ENCODE assay signal across 22 cellular contexts in genomic region chr15:29130461-29130860, GRCh38.
"Had no signal": no experiment of that assay in that cellular context is flagged by ENCODE, and none has a peak within 500 bp of the region (broad histone marks: within the 10 kb centered on the region; RNA-seq: fewer than 3 reads in every experiment).

No MANE protein-coding gene starts in this region.

- H3K27me3 ChIP-seq: right atrium auricular region, sigmoid colon, testis had no signal

- H3K9me3 ChIP-seq: esophagus squamous epithelium, prostate gland, right atrium auricular region, sigmoid colon, testis, tibial artery had no signal

- H3K27ac ChIP-seq: coronary artery, esophagus squamous epithelium, parathyroid adenoma, prostate gland, right atrium auricular region, sigmoid colon, testis, tibial artery had no signal

- H3K4me3 Mint-ChIP-seq: naive thymus-derived CD8-positive, alpha-beta T cell; stimulated activated memory B cell treated with anti-CD40 and anti-IgM and Interleukin-4, amounts not matched to agents 10 μg/mL and 1 μg/mL and 100 μg/mL, for 72 hours; type B pancreatic cell had no signal

- H3K27ac Mint-ChIP-seq: stimulated activated memory B cell treated with anti-CD40 and anti-IgM and Interleukin-4, amounts not matched to agents 10 μg/mL and 1 μg/mL and 100 μg/mL, for 72 hours; type B pancreatic cell had no signal

- H3K4me3 ChIP-seq: coronary artery, esophagus squamous epithelium, prostate gland, right atrium auricular region, sigmoid colon, testis, tibial artery had no signal

- ATAC-seq: left lobe of liver; naive thymus-derived CD8-positive, alpha-beta T cell; stimulated activated memory B cell treated with anti-CD40 and anti-IgM and Interleukin-4, amounts not matched to agents 10 μg/mL and 1 μg/mL and 100 μg/mL, for 72 hours; stimulated activated naive CD8-positive, alpha-beta T cell treated with anti-CD3 and anti-CD28 coated beads, Interleukin-15, Interleukin-2, amounts not matched to agents 100 U/mL and 50 U/mL, for 24 hours had no signal

- H3K9me3 Mint-ChIP-seq: stimulated activated memory B cell treated with anti-CD40 and anti-IgM and Interleukin-4, amounts not matched to agents 10 μg/mL and 1 μg/mL and 100 μg/mL, for 72 hours; type B pancreatic cell had no signal

- FAIRE-seq: endothelial cell of umbilical vein, keratinocyte had no signal

- H3K36me3 ChIP-seq: esophagus squamous epithelium, prostate gland, right atrium auricular region, sigmoid colon, tibial artery had no signal

- DNase-seq: dermis blood vessel endothelial cell; effector memory CD4-positive, alpha-beta T cell; esophagus squamous epithelium; foreskin melanocyte; mesenchymal stem cell; stimulated activated CD4-positive, alpha-beta T cell treated with anti-CD3 and anti-CD28 coated beads, Interleukin-2, amount 100 ng/mL, for 24 hours; stimulated activated CD4-positive, alpha-beta T cell treated with anti-CD3 and anti-CD28 coated beads, Interleukin-4, amount 100 ng/mL, for 24 hours; stimulated activated naive CD8-positive, alpha-beta T cell treated with anti-CD3 and anti-CD28 coated beads, Interleukin-15, Interleukin-2, amounts not matched to agents 100 U/mL and 50 U/mL, for 24 hours; substantia nigra; testis had no signal

- H3K36me3 Mint-ChIP-seq: naive thymus-derived CD8-positive, alpha-beta T cell; stimulated activated memory B cell treated with anti-CD40 and anti-IgM and Interleukin-4, amounts not matched to agents 10 μg/mL and 1 μg/mL and 100 μg/mL, for 72 hours; type B pancreatic cell had no signal

- H3K4me1 ChIP-seq: esophagus squamous epithelium, parathyroid adenoma, prostate gland, right atrium auricular region, sigmoid colon, testis, tibial artery had no signal

- H3K4me1 Mint-ChIP-seq: stimulated activated memory B cell treated with anti-CD40 and anti-IgM and Interleukin-4, amounts not matched to agents 10 μg/mL and 1 μg/mL and 100 μg/mL, for 72 hours had no signal
